8 cellular contexts compared by ENCODE assay signal in the genomic region with DNA sequence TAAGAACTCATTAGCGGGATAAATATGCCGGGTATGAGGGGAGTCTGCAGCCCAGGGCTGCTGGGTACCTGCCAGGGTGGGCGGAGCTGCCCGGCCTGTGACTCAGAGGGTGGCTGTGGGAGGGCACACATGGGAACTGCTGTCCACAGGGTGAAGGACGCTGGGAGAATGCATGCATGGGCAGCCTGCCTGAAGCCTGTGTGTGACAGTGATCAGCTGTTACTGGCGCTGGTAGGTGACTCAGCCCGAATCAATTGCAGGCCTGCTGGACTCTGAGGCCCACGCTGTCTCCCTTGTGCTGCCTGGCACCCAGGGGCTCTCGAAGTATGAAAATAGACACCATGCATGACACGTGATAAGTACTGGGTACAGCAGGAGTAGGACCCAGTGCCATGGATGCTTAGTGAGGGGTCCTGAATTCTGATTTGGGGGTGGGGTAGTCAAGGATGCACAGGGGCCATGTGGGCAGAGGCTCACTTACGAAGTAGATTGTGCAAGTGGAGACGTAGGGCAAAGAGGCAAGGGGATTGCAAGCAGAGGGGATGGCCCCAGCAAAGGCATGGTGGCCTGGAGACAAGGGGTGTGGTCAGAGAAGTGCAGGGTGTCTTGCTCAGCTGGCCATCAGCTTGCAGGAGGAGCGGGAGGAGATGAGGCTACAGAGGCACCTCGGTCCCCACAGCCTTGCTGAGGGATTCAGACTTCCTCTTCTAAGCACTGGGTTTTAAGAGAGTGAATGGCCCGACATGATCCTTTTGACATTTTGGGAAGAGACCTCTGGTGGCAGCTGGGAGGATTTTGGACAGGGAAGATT. TPM values are rescaled to one million over a fixed set of nuclear protein-coding genes. Genes with fewer than 3 reads are reported as not detected.
DNase-seq lines count a peak whose midpoint lies in the region; ATAC-seq and TF ChIP-seq lines count a peak whose summit lies in the region.

No MANE protein-coding gene starts in this region.

- H3K9me3 ChIP-seq in adipocyte (ENCODE audit: control insufficient read depth, low read length) (no peaks in the 10 kb centered on the region), heart left ventricle (no peaks in the 10 kb centered on the region)

- DNase-seq in Ammon's horn (ENCODE audit: low spot score) = peak; percentile 93
- DNase-seq in NCI-H1048 (lab: John Stamatoyannopoulos, UW) = peak; percentile 7
- DNase-seq in adipocyte (ENCODE audit: low read depth) = peak; percentile 96
- DNase-seq in heart left ventricle = peak; percentile 87 to 95 (median 89)
- peak; percentile 65 for DNase-seq in retina
- DNase-seq in H7 = no peak

- intact Hi-C loops in heart left ventricle (cut with DNase I) = no loop called here

- TF ChIP-seq POLR2A in heart left ventricle (IDR thresholded peaks at IDR 0.05) = no peak

- peak in 5 of 12 donors; percentile 17 to 41 (median 20) for TF ChIP-seq CTCF in heart left ventricle (IDR thresholded peaks at IDR 0.05)

- H3K36me3 ChIP-seq in adipocyte (ENCODE audit: control insufficient read depth, insufficient read depth, low read length, severe bottlenecking) (no peaks in the 10 kb centered on the region), heart left ventricle (no peaks in the 10 kb centered on the region), H7 (replicated peaks; ENCODE audit: control insufficient read depth, insufficient read depth, low read length) (no peaks in the 10 kb centered on the region)

- H3K9ac ChIP-seq in adipocyte (ENCODE audit: low read length) = peak overlapping the region; percentile 12

- H3K27me3 ChIP-seq in adipocyte (replicated peaks; ENCODE audit: control insufficient read depth, insufficient read depth, low read length) = no peaks in the 10 kb centered on the region
- H3K27me3 ChIP-seq in heart left ventricle = no peaks in the 10 kb centered on the region
- no peaks in the 10 kb centered on the region for H3K27me3 ChIP-seq in H7 (ENCODE audit: control insufficient read depth, insufficient read depth, low read length)

- peaks cover 26% of the 10 kb centered on the region for H3K4me1 ChIP-seq in adipocyte (ENCODE audit: control insufficient read depth, insufficient read depth, low read length)
- H3K4me1 ChIP-seq in heart left ventricle = peaks cover 0 to 35% (median 20%) of the 10 kb centered on the region in 12 donors

- peak overlapping the region; percentile 23 to 85 (median 74) for H3K27ac ChIP-seq in heart left ventricle

- 24 to 30% (median 26%) methylated on average over 11 to 15 of the region's 15 CpGs for WGBS in heart left ventricle, 4 donors

- ATAC-seq in heart left ventricle (peak; percentile 97 to 99 (median 98)), HG02571 (IDR thresholded peaks at IDR 0.05; ENCODE audit: unreplicated experiment) (no peak), HG03108 (IDR thresholded peaks at IDR 0.05; ENCODE audit: unreplicated experiment) (no peak)

- H3K4me3 ChIP-seq in adipocyte (ENCODE audit: low read length) (peak overlapping the region; percentile 11), heart left ventricle (no peak overlapping the region), H7 (ENCODE audit: insufficient read depth, low read depth, low read length) (no peak overlapping the region)

RNA-seq across cellular contexts. Expression of a gene that starts 36.5 kb away (rescaled TPM):
- total RNA-seq in heart left ventricle = under 1 TPM in 4 of 9 donors, not detected in 5; 0.07 to 0.45 (median 0.13) TPM
- polyA plus RNA-seq in heart left ventricle = under 1 TPM in 1 of 2 donors, not detected in 1; 0.04 TPM
- 1.0 TPM in 2 replicates for total RNA-seq in H7 (2014; rRNA removed; shearing (Covaris generic))

Comparison
In these comparisons a context has a peak if more than half of its experiments do, and no peak if none do; other contexts are left out.
1. ATAC-seq: peak in heart left ventricle (4 of 4); none in HG02571 (single experiment) and HG03108 (single experiment).